Comparison of ENCODE assay signal across 8 cellular contexts in the genomic region with DNA sequence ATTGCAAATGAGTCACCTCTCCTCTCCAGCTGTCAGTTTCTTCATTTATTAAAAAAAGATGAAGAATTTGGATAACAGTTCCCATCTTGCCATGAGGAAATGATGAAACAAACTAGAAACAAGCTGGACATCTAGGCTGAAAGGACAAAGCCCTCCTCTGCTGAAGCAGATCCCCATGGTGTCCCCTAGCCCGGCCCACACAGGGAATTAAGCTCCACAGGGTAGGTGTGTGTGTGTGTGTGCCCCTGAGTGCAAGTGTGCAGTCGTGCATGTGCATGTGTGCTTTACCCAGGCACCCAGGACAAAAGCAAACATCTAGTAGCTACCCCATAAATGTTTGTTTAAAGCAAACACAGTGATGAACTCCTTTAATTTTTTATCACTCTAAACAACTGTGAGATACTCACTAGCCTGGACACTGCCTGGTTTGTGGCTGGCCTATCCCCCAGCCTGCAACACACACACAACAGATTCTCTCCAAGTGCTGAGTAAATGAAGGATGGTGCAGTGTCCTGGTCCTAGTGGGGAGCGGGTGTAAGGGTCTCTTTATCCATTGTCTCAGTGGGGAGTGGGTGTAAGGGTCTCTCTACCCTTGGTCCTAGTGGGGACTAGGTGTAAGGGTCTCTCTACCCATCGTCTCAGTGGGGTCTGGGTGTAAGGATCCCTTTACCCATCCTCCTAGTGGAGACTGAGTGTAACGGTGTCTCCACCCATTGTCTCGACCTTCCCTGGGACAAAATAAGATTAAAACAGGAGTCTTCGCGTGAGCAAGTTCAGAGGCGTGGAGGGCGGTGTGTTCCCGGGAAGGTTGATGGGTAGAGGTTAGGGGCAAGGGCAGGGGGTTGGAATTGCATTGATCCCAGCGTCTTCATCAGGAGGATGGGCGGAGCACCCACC. TPM values are rescaled to one million over a fixed set of nuclear protein-coding genes. Genes with fewer than 3 reads are reported as not detected.
DNase-seq lines count a peak whose midpoint lies in the region; ATAC-seq and TF ChIP-seq lines count a peak whose summit lies in the region.

No MANE protein-coding gene starts in this region.

- peak overlapping the region; percentile 96 for H3K27ac Mint-ChIP-seq in chondrocyte (ENCODE audit: unreplicated experiment)

- peaks cover 0 to 28% (median 15%) of the 10 kb centered on the region in 4 donors for H3K4me1 ChIP-seq in liver (ENCODE audit: control insufficient read depth in 4 of 4, insufficient read depth in 4 of 4, low read length in 3 of 4)
- peaks cover 5% of the 10 kb centered on the region for H3K4me1 ChIP-seq in urinary bladder (ENCODE audit: insufficient read depth)

- H3K4me3 ChIP-seq in LNCaP clone FGC (ENCODE audit: low read depth, low read length) (peak overlapping the region; percentile 54), liver (ENCODE audit: low read depth in 1 of 3, low read length in 3 of 3) (peak overlapping the region in 2 of 3 donors; percentile 32 to 59), urinary bladder (ENCODE audit: low read depth, low read length) (peak overlapping the region; percentile 69)

- H3K27me3 ChIP-seq in liver (ENCODE audit: control insufficient read depth in 4 of 4, insufficient read depth in 4 of 4, low read length in 3 of 4), result peaks cover 0 to 10% (median 1%) of the 10 kb centered on the region in 4 donors

- no peak for TF ChIP-seq RAD21 in liver (IDR thresholded peaks at IDR 0.05)

- peaks cover 5% of the 10 kb centered on the region for H3K9me3 Mint-ChIP-seq in chondrocyte (ENCODE audit: low read depth)

- H3K36me3 Mint-ChIP-seq in chondrocyte (ENCODE audit: low read depth), result peaks cover 7% of the 10 kb centered on the region

- no peak for TF ChIP-seq CTCF in LNCaP clone FGC (IDR thresholded peaks at IDR 0.05; ENCODE audit: control insufficient read depth, extremely low read depth, insufficient read depth)
- peak; percentile 74 for TF ChIP-seq CTCF in chondrocyte (IDR thresholded peaks at IDR 0.05)
- peak; percentile 7 for TF ChIP-seq CTCF in liver (IDR thresholded peaks at IDR 0.05; ENCODE audit: low read depth, low read length, missing input control)

- ATAC-seq in HG03175 (IDR thresholded peaks at IDR 0.05; ENCODE audit: unreplicated experiment) (no peak), HG02588 (IDR thresholded peaks at IDR 0.05; ENCODE audit: unreplicated experiment) (no peak)

- in situ Hi-C loops in Caki2 (cut with HindIII; ENCODE audit: low pct_unique_long_range_greater_than_20kb, low sequenced_read_pairs), result no loop called here

- DNase-seq in Caki2 (ENCODE audit: low read depth) (peak; percentile 35), LNCaP clone FGC (ENCODE audit: low read depth) (peak; percentile 32), chondrocyte (ENCODE audit: low spot score) (no peak), NCI-H2196 treated with DMSO at 0.1 percent for 48 hours (lab: John Stamatoyannopoulos, UW; ENCODE audit: unreplicated experiment) (no peak)

- H3K4me1 Mint-ChIP-seq in chondrocyte (ENCODE audit: low read depth), result peaks cover 59% of the 10 kb centered on the region

- no peaks in the 10 kb centered on the region for H3K27me3 Mint-ChIP-seq in chondrocyte (ENCODE audit: low read depth)

- peak overlapping the region in 1 of 2 donors; percentile 43 for H3K27ac ChIP-seq in liver (ENCODE audit: low read depth in 1 of 2, low read length in 2 of 2)
- no peak overlapping the region for H3K27ac ChIP-seq in urinary bladder (ENCODE audit: low read depth)

- 11% methylated on average over 13 of the region's 13 CpGs for WGBS in liver
- WGBS in urinary bladder, result 21% methylated on average over 13 of the region's 13 CpGs

- peaks cover 0 to 2% (median 0%) of the 10 kb centered on the region in 4 donors for H3K9me3 ChIP-seq in liver (ENCODE audit: control insufficient read depth in 4 of 4, low read length in 3 of 4)

- H3K36me3 ChIP-seq in liver (ENCODE audit: control insufficient read depth in 4 of 4, insufficient read depth in 3 of 4, low read depth in 1 of 4, low read length in 3 of 4) (no peaks in the 10 kb centered on the region), urinary bladder (ENCODE audit: insufficient read depth) (no peaks in the 10 kb centered on the region)

- H3K4me3 Mint-ChIP-seq in chondrocyte (ENCODE audit: unreplicated experiment), result peak overlapping the region; percentile 85

- H3K9ac ChIP-seq in liver (ENCODE audit: low read depth in 1 of 2, low read length in 2 of 2), result no peak overlapping the region

TF ChIP-seq in liver, 16 proteins besides CTCF, POLR2A, EP300 and RAD21:
- TF ChIP-seq FOXA1 (IDR thresholded peaks at IDR 0.05), result peak; percentile 16
- TF ChIP-seq, protein P1, sequence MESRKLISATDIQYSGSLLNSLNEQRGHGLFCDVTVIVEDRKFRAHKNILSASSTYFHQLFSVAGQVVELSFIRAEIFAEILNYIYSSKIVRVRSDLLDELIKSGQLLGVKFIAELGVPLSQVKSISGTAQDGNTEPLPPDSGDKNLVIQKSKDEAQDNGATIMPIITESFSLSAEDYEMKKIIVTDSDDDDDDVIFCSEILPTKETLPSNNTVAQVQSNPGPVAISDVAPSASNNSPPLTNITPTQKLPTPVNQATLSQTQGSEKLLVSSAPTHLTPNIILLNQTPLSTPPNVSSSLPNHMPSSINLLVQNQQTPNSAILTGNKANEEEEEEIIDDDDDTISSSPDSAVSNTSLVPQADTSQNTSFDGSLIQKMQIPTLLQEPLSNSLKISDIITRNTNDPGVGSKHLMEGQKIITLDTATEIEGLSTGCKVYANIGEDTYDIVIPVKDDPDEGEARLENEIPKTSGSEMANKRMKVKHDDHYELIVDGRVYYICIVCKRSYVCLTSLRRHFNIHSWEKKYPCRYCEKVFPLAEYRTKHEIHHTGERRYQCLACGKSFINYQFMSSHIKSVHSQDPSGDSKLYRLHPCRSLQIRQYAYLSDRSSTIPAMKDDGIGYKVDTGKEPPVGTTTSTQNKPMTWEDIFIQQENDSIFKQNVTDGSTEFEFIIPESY (IDR thresholded peaks at IDR 0.05), result no peak
- no peak for TF ChIP-seq EGR1 (IDR thresholded peaks at IDR 0.05; ENCODE audit: low read depth in 2 of 2)
- TF ChIP-seq, protein P2, sequence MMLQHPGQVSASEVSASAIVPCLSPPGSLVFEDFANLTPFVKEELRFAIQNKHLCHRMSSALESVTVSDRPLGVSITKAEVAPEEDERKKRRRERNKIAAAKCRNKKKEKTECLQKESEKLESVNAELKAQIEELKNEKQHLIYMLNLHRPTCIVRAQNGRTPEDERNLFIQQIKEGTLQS (IDR thresholded peaks at IDR 0.05), result no peak
- no peak for TF ChIP-seq NR2F2 (IDR thresholded peaks at IDR 0.05)
- TF ChIP-seq HNF4A (conservative IDR thresholded peaks at IDR 0.05), result peak in 1 of 2 donors; percentile 25
- TF ChIP-seq, protein P3, sequence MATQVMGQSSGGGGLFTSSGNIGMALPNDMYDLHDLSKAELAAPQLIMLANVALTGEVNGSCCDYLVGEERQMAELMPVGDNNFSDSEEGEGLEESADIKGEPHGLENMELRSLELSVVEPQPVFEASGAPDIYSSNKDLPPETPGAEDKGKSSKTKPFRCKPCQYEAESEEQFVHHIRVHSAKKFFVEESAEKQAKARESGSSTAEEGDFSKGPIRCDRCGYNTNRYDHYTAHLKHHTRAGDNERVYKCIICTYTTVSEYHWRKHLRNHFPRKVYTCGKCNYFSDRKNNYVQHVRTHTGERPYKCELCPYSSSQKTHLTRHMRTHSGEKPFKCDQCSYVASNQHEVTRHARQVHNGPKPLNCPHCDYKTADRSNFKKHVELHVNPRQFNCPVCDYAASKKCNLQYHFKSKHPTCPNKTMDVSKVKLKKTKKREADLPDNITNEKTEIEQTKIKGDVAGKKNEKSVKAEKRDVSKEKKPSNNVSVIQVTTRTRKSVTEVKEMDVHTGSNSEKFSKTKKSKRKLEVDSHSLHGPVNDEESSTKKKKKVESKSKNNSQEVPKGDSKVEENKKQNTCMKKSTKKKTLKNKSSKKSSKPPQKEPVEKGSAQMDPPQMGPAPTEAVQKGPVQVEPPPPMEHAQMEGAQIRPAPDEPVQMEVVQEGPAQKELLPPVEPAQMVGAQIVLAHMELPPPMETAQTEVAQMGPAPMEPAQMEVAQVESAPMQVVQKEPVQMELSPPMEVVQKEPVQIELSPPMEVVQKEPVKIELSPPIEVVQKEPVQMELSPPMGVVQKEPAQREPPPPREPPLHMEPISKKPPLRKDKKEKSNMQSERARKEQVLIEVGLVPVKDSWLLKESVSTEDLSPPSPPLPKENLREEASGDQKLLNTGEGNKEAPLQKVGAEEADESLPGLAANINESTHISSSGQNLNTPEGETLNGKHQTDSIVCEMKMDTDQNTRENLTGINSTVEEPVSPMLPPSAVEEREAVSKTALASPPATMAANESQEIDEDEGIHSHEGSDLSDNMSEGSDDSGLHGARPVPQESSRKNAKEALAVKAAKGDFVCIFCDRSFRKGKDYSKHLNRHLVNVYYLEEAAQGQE (IDR thresholded peaks at IDR 0.05), result no peak
- TF ChIP-seq RXRA (IDR thresholded peaks at IDR 0.05), result peak in 1 of 2 donors; percentile 15
- TF ChIP-seq JUND (IDR thresholded peaks at IDR 0.05), result no peak
- no peak for TF ChIP-seq SP1 (IDR thresholded peaks at IDR 0.05)
- TF ChIP-seq, protein P4, sequence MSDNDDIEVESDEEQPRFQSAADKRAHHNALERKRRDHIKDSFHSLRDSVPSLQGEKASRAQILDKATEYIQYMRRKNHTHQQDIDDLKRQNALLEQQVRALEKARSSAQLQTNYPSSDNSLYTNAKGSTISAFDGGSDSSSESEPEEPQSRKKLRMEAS (IDR thresholded peaks at IDR 0.05), result no peak
- TF ChIP-seq TAF1 (conservative IDR thresholded peaks at IDR 0.05), result no peak
- TF ChIP-seq YY1 (IDR thresholded peaks at IDR 0.05), result no peak
- TF ChIP-seq GABPA (IDR thresholded peaks at IDR 0.05 in 1 of 2, conservative IDR thresholded peaks at IDR 0.05 in 1 of 2), result no peak
- no peak for TF ChIP-seq HNF4G (IDR thresholded peaks at IDR 0.05)
- no peak for TF ChIP-seq FOXA2 (IDR thresholded peaks at IDR 0.05)

RNA-seq across cellular contexts. Expression of a gene that starts 0.7 kb away (rescaled TPM):
- 11.5 and 24.0 TPM in 2 replicates for total RNA-seq in Caki2 (2014; rRNA removed; shearing (Covaris generic); ENCODE audit: low replicate concordance)
- total RNA-seq in chondrocyte (37.6 to 40.0 TPM (median 39.8 TPM) in 3 replicates), liver (10 to 100 TPM in 1 of 2 donors, 1 to 10 TPM in 1; 4.9 to 10.9 TPM), urinary bladder (27.2 TPM)
- polyA plus RNA-seq in liver (1 to 10 TPM in 1 of 2 donors, under 1 TPM in 1; 0.76 to 1.5 TPM), urinary bladder (18.7 TPM)

RNA-seq across cellular contexts. Expression of a gene that starts 2.0 kb away (rescaled TPM):
- total RNA-seq in Caki2 (2014; rRNA removed; shearing (Covaris generic); ENCODE audit: low replicate concordance), result not detected in 2 replicates
- 2.8 to 5.5 TPM (median 5.5 TPM) in 3 replicates for total RNA-seq in chondrocyte
- 1 to 10 TPM in 1 of 2 donors, under 1 TPM in 1; 0.84 to 1.3 TPM for total RNA-seq in liver
- under 1 TPM; 0.26 to 0.31 TPM for polyA plus RNA-seq in liver
- 9.8 TPM for total RNA-seq in urinary bladder
- 7.2 TPM for polyA plus RNA-seq in urinary bladder

Comparison
In these comparisons a context has a peak if more than half of its experiments do, and no peak if none do; other contexts are left out.
1. DNase-seq: peak in Caki2 (single experiment) and LNCaP clone FGC (single experiment); none in chondrocyte (single experiment) and NCI-H2196 treated with DMSO at 0.1 percent for 48 hours (single experiment).
2. Peak in every context shown above with its lines, with median percentiles within 50 percentile points of each other: H3K4me3 ChIP-seq.